Comparison of ENCODE assay signal across 12 cellular contexts in the genomic region with DNA sequence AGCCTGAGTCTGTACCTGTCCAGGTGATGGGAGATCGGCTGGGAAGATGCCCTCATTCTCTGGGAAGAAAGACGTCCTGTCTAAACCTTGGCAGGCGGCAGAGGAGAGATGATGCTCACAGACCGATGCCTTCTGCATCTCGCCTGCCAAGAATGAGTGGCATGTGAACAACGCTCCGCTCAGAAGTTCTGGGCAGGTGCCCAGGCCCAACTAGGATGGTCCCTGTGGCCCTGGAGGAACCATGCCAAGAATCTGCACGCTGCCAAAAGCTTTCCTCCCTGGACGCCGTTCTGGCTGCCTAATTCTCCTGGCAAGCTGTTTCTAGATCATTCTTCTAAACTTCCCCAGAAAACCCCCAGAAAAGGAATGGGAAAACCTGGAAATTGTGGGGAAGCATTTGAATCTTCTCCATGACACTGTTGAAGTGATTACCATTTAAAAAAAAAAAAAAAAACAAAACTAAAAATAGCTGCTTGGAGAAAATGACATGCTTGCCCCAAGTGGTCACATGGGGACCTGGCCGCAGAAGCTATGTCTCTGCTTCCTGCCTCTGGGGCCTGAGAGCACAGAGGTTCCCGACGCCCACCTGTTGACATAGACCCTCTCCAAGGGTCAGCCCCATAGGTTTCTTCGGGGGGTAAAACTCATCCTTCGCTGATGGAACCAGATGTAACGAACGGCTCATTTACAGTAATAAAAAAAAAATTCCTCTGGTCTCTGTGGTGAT.
DNase-seq lines count a peak whose midpoint lies in the region; ATAC-seq lines count a peak whose summit lies in the region.
"Had no signal": no experiment of that assay in that cellular context is flagged by ENCODE, and none has a peak within 500 bp of the region (broad histone marks: within the 10 kb centered on the region; RNA-seq: fewer than 3 reads in every experiment).

No MANE protein-coding gene starts in this region.

- no peaks in the 10 kb centered on the region for H3K9me3 Mint-ChIP-seq in activated T-helper 1 cell treated with anti-CD3 and anti-CD28 coated beads, Interleukin-12 subunit alpha, Interleukin-12 subunit beta, Interleukin-2, Interleukin-4 antibody, amounts not matched to agents 30 ng/mL and 10 ng/mL and 1 ng/mL, durations not matched to agents 14 hours and 24 hours and 36 hours
- H3K9me3 Mint-ChIP-seq: mesothelial cell of epicardium had no signal

- no peak overlapping the region for H3K27ac Mint-ChIP-seq in activated T-helper 1 cell treated with anti-CD3 and anti-CD28 coated beads, Interleukin-12 subunit alpha, Interleukin-12 subunit beta, Interleukin-2, Interleukin-4 antibody, amounts not matched to agents 30 ng/mL and 10 ng/mL and 1 ng/mL, durations not matched to agents 14 hours and 24 hours and 36 hours
- H3K27ac Mint-ChIP-seq: mesothelial cell of epicardium had no signal

- H3K27ac ChIP-seq in caudate nucleus (ENCODE audit: low read depth, low read length) (no peak overlapping the region), subcutaneous abdominal adipose tissue (ENCODE audit: low read depth, low read length) (peak overlapping the region; percentile 50)

- no peaks in the 10 kb centered on the region for H3K9me3 ChIP-seq in subcutaneous abdominal adipose tissue (ENCODE audit: control insufficient read depth in 5 of 5, low read length in 5 of 5)

- no peaks in the 10 kb centered on the region for H3K36me3 ChIP-seq in subcutaneous abdominal adipose tissue (ENCODE audit: control insufficient read depth in 5 of 5, insufficient read depth in 5 of 5, low read length in 5 of 5)

- no peaks in the 10 kb centered on the region for H3K36me3 Mint-ChIP-seq in activated T-helper 1 cell treated with anti-CD3 and anti-CD28 coated beads, Interleukin-12 subunit alpha, Interleukin-12 subunit beta, Interleukin-2, Interleukin-4 antibody, amounts not matched to agents 30 ng/mL and 10 ng/mL and 1 ng/mL, durations not matched to agents 14 hours and 24 hours and 36 hours (ENCODE audit: low read depth)
- H3K36me3 Mint-ChIP-seq: mesothelial cell of epicardium had no signal

- intact Hi-C loops in activated T-helper 1 cell treated with anti-CD3 and anti-CD28 coated beads, Interleukin-12 subunit alpha, Interleukin-12 subunit beta, Interleukin-2, Interleukin-4 antibody, amounts not matched to agents 30 ng/mL and 10 ng/mL and 1 ng/mL, durations not matched to agents 14 hours and 24 hours and 36 hours (cut with micrococcal nuclease): no loop called here

- H3K9ac ChIP-seq in subcutaneous abdominal adipose tissue (ENCODE audit: low read length in 5 of 5): no peak overlapping the region

- no peaks in the 10 kb centered on the region for H3K4me1 Mint-ChIP-seq in activated T-helper 1 cell treated with anti-CD3 and anti-CD28 coated beads, Interleukin-12 subunit alpha, Interleukin-12 subunit beta, Interleukin-2, Interleukin-4 antibody, amounts not matched to agents 30 ng/mL and 10 ng/mL and 1 ng/mL, durations not matched to agents 14 hours and 24 hours and 36 hours (ENCODE audit: low read depth)

- no peak overlapping the region for H3K4me3 Mint-ChIP-seq in activated T-helper 1 cell treated with anti-CD3 and anti-CD28 coated beads, Interleukin-12 subunit alpha, Interleukin-12 subunit beta, Interleukin-2, Interleukin-4 antibody, amounts not matched to agents 30 ng/mL and 10 ng/mL and 1 ng/mL, durations not matched to agents 14 hours and 24 hours and 36 hours
- H3K4me3 Mint-ChIP-seq: mesothelial cell of epicardium had no signal

- peaks cover 0 to 22% (median 16%) of the 10 kb centered on the region in 5 donors for H3K4me1 ChIP-seq in subcutaneous abdominal adipose tissue (ENCODE audit: control insufficient read depth in 5 of 5, insufficient read depth in 5 of 5, low read length in 5 of 5)

- H3K4me3 ChIP-seq in subcutaneous abdominal adipose tissue (ENCODE audit: low read depth in 1 of 5, low read length in 5 of 5): no peak overlapping the region
- H3K4me3 ChIP-seq: skin epidermis had no signal

- DNase-seq in LoVo (ENCODE audit: low spot score): peak; percentile 12
- peak in 36 of 61 donors; percentile 4 to 92 (median 34) for DNase-seq in caudate nucleus (lab: John Stamatoyannopoulos, UW)
- peak; percentile 16 to 41 for DNase-seq in hippocampal formation (lab: John Stamatoyannopoulos, UW)
- DNase-seq in NCI-H510A (lab: John Stamatoyannopoulos, UW): no peak
- no peak for DNase-seq in activated T-helper 1 cell treated with anti-CD3 and anti-CD28 coated beads, Interleukin-12 subunit alpha, Interleukin-12 subunit beta, Interleukin-2, Interleukin-4 antibody, amounts not matched to agents 30 ng/mL and 10 ng/mL and 1 ng/mL, durations not matched to agents 14 hours and 24 hours and 36 hours (ENCODE audit: low spot score)
- DNase-seq: foreskin melanocyte, NCI-H1436 had no signal

- no peaks in the 10 kb centered on the region for H3K27me3 ChIP-seq in subcutaneous abdominal adipose tissue (ENCODE audit: control insufficient read depth in 5 of 5, insufficient read depth in 4 of 5, low read length in 5 of 5)

- ATAC-seq in HG02798 (IDR thresholded peaks at IDR 0.05; ENCODE audit: poor library complexity, unreplicated experiment): no peak
- ATAC-seq in HG02759 (IDR thresholded peaks at IDR 0.05; ENCODE audit: unreplicated experiment): no peak

- H3K27me3 Mint-ChIP-seq in activated T-helper 1 cell treated with anti-CD3 and anti-CD28 coated beads, Interleukin-12 subunit alpha, Interleukin-12 subunit beta, Interleukin-2, Interleukin-4 antibody, amounts not matched to agents 30 ng/mL and 10 ng/mL and 1 ng/mL, durations not matched to agents 14 hours and 24 hours and 36 hours (ENCODE audit: insufficient read depth): no peaks in the 10 kb centered on the region

Comparison
In these comparisons a context has a peak if more than half of its experiments do, and no peak if none do; other contexts are left out.
1. DNase-seq: peak in LoVo (single experiment), caudate nucleus (36 of 61) and hippocampal formation (2 of 2); none in NCI-H510A (single experiment) and activated T-helper 1 cell treated with anti-CD3 and anti-CD28 coated beads, Interleukin-12 subunit alpha, Interleukin-12 subunit beta, Interleukin-2, Interleukin-4 antibody, amounts not matched to agents 30 ng/mL and 10 ng/mL and 1 ng/mL, durations not matched to agents 14 hours and 24 hours and 36 hours (single experiment).